In the genomic region with DNA sequence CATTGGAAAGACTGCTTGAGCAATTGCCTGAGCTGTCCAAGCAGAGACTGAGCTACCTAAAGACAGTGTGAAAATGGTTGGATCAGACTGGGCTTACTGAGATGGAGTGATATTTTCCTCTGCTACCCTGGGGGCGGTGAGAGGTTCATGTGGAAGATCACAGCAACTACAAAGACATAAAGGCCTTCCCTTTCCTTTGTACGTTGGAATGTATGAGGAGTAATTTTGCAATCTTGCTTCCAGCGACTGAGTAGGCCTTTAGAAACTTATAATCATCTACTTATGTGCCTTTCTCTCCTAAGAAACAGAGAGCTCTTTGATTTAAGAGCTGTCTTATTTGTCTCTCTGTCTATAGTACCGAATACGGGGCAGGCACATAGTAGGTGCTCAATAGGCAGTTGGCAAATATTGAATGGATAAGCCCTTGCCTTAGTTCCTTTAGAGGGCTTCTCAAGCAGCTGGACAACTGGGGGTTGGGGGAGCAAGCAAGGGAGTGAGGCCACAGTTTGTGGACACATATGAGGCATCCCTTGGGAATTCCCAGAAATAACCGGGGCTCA, we compare ENCODE assay signal across 29 cellular contexts. TPM values are rescaled to one million over a fixed set of nuclear protein-coding genes. Genes with fewer than 3 reads are reported as not detected.
DNase-seq lines count a peak whose midpoint lies in the region; TF ChIP-seq lines count a peak whose summit lies in the region.
"Had no signal": no experiment of that assay in that cellular context is flagged by ENCODE, and none has a peak within 500 bp of the region (broad histone marks: within the 10 kb centered on the region; RNA-seq: fewer than 3 reads in every experiment).

No MANE protein-coding gene starts in this region.

- peak overlapping the region; percentile 99 for H3K27ac ChIP-seq in caudate nucleus (ENCODE audit: low read depth, low read length)
- no peak overlapping the region for H3K27ac ChIP-seq in effector memory CD4-positive, alpha-beta T cell (ENCODE audit: insufficient read depth, low read length, poor library complexity, severe bottlenecking)
- H3K27ac ChIP-seq: ascending aorta, gastroesophageal sphincter, HL-60, ovary, SJSA1, thyroid gland had no signal

- peak overlapping the region; percentile 39 for H3K27ac Mint-ChIP-seq in type B pancreatic cell
- no peak overlapping the region for H3K27ac Mint-ChIP-seq in osteocyte (ENCODE audit: unreplicated experiment)
- H3K27ac Mint-ChIP-seq: activated CD4-positive, alpha-beta T cell treated with anti-CD3 and anti-CD28 coated beads, Interleukin-2, amount 10 ng/mL, durations not matched to agents 24 days and 14 days; activated naive CD4-positive, alpha-beta T cell treated with anti-CD3 and anti-CD28 coated beads, Interleukin-2, amount 50 U/mL, for 24 hours; activated T-helper 17 cell treated with anti-CD3 and anti-CD28 coated beads, Interleukin-2, amount 50 U/mL, for 72 hours; CD8-positive, alpha-beta T cell; natural killer cell; T-helper 17 cell had no signal

- no peaks in the 10 kb centered on the region for H3K4me1 ChIP-seq in effector memory CD4-positive, alpha-beta T cell (ENCODE audit: control insufficient read depth, insufficient read depth, low read length, poor library complexity, severe bottlenecking)
- H3K4me1 ChIP-seq: ascending aorta, gastroesophageal sphincter, SJSA1, thyroid gland had no signal

- H3K9me3 Mint-ChIP-seq in type B pancreatic cell = no peaks in the 10 kb centered on the region
- H3K9me3 Mint-ChIP-seq in osteocyte (ENCODE audit: unreplicated experiment) = no peaks in the 10 kb centered on the region
- H3K9me3 Mint-ChIP-seq: activated CD4-positive, alpha-beta T cell treated with anti-CD3 and anti-CD28 coated beads, Interleukin-2, amount 10 ng/mL, durations not matched to agents 24 days and 14 days; activated naive CD4-positive, alpha-beta T cell treated with anti-CD3 and anti-CD28 coated beads, Interleukin-2, amount 50 U/mL, for 24 hours; activated T-helper 17 cell treated with anti-CD3 and anti-CD28 coated beads, Interleukin-2, amount 50 U/mL, for 72 hours; CD8-positive, alpha-beta T cell; natural killer cell had no signal

- no peak overlapping the region for H3K4me3 ChIP-seq in effector memory CD4-positive, alpha-beta T cell (ENCODE audit: insufficient read depth, low read depth, low read length, poor library complexity, severe bottlenecking)
- H3K4me3 ChIP-seq: ascending aorta, gastroesophageal sphincter, ovary, SJSA1, thyroid gland had no signal

- TF ChIP-seq CTCF in type B pancreatic cell (conservative IDR thresholded peaks at IDR 0.05) = no peak
- no peak for TF ChIP-seq CTCF in osteocyte (IDR thresholded peaks at IDR 0.05)

- H3K4me3 Mint-ChIP-seq in type B pancreatic cell (no peak overlapping the region), osteocyte (ENCODE audit: unreplicated experiment) (no peak overlapping the region)
- H3K4me3 Mint-ChIP-seq: activated CD4-positive, alpha-beta T cell treated with anti-CD3 and anti-CD28 coated beads, Interleukin-2, amount 10 ng/mL, durations not matched to agents 24 days and 14 days; activated naive CD4-positive, alpha-beta T cell treated with anti-CD3 and anti-CD28 coated beads, Interleukin-2, amount 50 U/mL, for 24 hours; activated T-helper 17 cell treated with anti-CD3 and anti-CD28 coated beads, Interleukin-2, amount 50 U/mL, for 72 hours; CD8-positive, alpha-beta T cell; natural killer cell; T-helper 17 cell had no signal

- no peaks in the 10 kb centered on the region for H3K27me3 ChIP-seq in effector memory CD4-positive, alpha-beta T cell (replicated peaks; ENCODE audit: control insufficient read depth, insufficient read depth, low read length, poor library complexity, severe bottlenecking)
- H3K27me3 ChIP-seq: ascending aorta, ovary, SJSA1, thyroid gland had no signal

- peaks cover 15% of the 10 kb centered on the region for H3K4me1 Mint-ChIP-seq in type B pancreatic cell (ENCODE audit: unreplicated experiment)
- no peaks in the 10 kb centered on the region for H3K4me1 Mint-ChIP-seq in osteocyte (ENCODE audit: unreplicated experiment)
- H3K4me1 Mint-ChIP-seq: activated CD4-positive, alpha-beta T cell treated with anti-CD3 and anti-CD28 coated beads, Interleukin-2, amount 10 ng/mL, durations not matched to agents 24 days and 14 days; activated T-helper 17 cell treated with anti-CD3 and anti-CD28 coated beads, Interleukin-2, amount 50 U/mL, for 72 hours had no signal

- no peaks in the 10 kb centered on the region for H3K36me3 ChIP-seq in effector memory CD4-positive, alpha-beta T cell (ENCODE audit: control insufficient read depth, insufficient read depth, low read length)
- H3K36me3 ChIP-seq: ascending aorta, gastroesophageal sphincter, ovary, SJSA1, thyroid gland had no signal

- peak; percentile 18 for DNase-seq in HCEC 1CT
- DNase-seq in caudate nucleus (lab: John Stamatoyannopoulos, UW) = no peak
- peak; percentile 81 for DNase-seq in foreskin melanocyte
- no peak for DNase-seq in type B pancreatic cell (ENCODE audit: extremely low spot score, unreplicated experiment)
- DNase-seq in AML-193 (lab: John Stamatoyannopoulos, UW) = no peak
- no peak for DNase-seq in effector memory CD4-positive, alpha-beta T cell
- DNase-seq in osteocyte (ENCODE audit: extremely low spot score, unreplicated experiment) = no peak
- DNase-seq: activated CD4-positive, alpha-beta T cell treated with anti-CD3 and anti-CD28 coated beads, Interleukin-2, amount 10 ng/mL, durations not matched to agents 24 days and 14 days; CD8-positive, alpha-beta T cell; central memory CD4-positive, alpha-beta T cell; DMS153; hypothalamus; natural killer cell; NCI-H1105; NCI-H1930; NCI-H69; ovary; retina; stimulated activated CD4-positive, alpha-beta T cell treated with anti-CD3 and anti-CD28 coated beads, Interleukin-4, amount 100 ng/mL, for 4 hours; stimulated activated naive CD4-positive, alpha-beta T cell; T-helper 17 cell; thyroid gland had no signal

- H3K27me3 Mint-ChIP-seq in type B pancreatic cell = peaks cover 13% of the 10 kb centered on the region
- peaks cover 21% of the 10 kb centered on the region for H3K27me3 Mint-ChIP-seq in osteocyte (ENCODE audit: unreplicated experiment)
- H3K27me3 Mint-ChIP-seq: activated naive CD4-positive, alpha-beta T cell treated with anti-CD3 and anti-CD28 coated beads, Interleukin-2, amount 50 U/mL, for 24 hours had no signal

- H3K36me3 Mint-ChIP-seq in type B pancreatic cell (no peaks in the 10 kb centered on the region), osteocyte (ENCODE audit: unreplicated experiment) (no peaks in the 10 kb centered on the region)
- H3K36me3 Mint-ChIP-seq: activated naive CD4-positive, alpha-beta T cell treated with anti-CD3 and anti-CD28 coated beads, Interleukin-2, amount 50 U/mL, for 24 hours; CD8-positive, alpha-beta T cell; natural killer cell had no signal

- H3K9me3 ChIP-seq in effector memory CD4-positive, alpha-beta T cell (ENCODE audit: control insufficient read depth, low read length) = no peaks in the 10 kb centered on the region
- H3K9me3 ChIP-seq: ascending aorta, gastroesophageal sphincter, ovary, SJSA1, thyroid gland had no signal

RNA-seq across cellular contexts. Expression of gene HEPACAM, which starts 2.4 kb away (rescaled TPM):
- total RNA-seq in type B pancreatic cell (ENCODE audit: low replicate concordance) = 0.43 TPM in 1 of 2 replicates, not detected in the other
- not detected in 2 replicates for total RNA-seq in osteocyte
- total RNA-seq: activated CD4-positive, alpha-beta T cell treated with anti-CD3 and anti-CD28 coated beads, Interleukin-2, amount 10 ng/mL, durations not matched to agents 24 days and 14 days; activated T-helper 17 cell treated with anti-CD3 and anti-CD28 coated beads, Interleukin-2, amount 50 U/mL, for 72 hours; ascending aorta; CD8-positive, alpha-beta T cell; natural killer cell; SJSA1; T-helper 17 cell had no signal

RNA-seq across cellular contexts. Expression of gene CCDC15, which starts 15.7 kb away (rescaled TPM):
- 1.5 and 3.2 TPM in 2 replicates for total RNA-seq in type B pancreatic cell (ENCODE audit: low replicate concordance)
- 1.3 and 1.8 TPM in 2 replicates for total RNA-seq in osteocyte
- total RNA-seq: ascending aorta had no signal

RNA-seq across cellular contexts. Expression of gene HEPN1, which starts 19.2 kb away (rescaled TPM):
- total RNA-seq in type B pancreatic cell (ENCODE audit: low replicate concordance) (not detected in 2 replicates), osteocyte (not detected in 2 replicates)
- total RNA-seq: activated CD4-positive, alpha-beta T cell treated with anti-CD3 and anti-CD28 coated beads, Interleukin-2, amount 10 ng/mL, durations not matched to agents 24 days and 14 days; activated T-helper 17 cell treated with anti-CD3 and anti-CD28 coated beads, Interleukin-2, amount 50 U/mL, for 72 hours; ascending aorta; CD8-positive, alpha-beta T cell; liver; natural killer cell; SJSA1; T-helper 17 cell; thyroid gland had no signal

RNA-seq across cellular contexts. Expression of gene ROBO4, which starts 40.6 kb away (rescaled TPM):
- total RNA-seq in type B pancreatic cell (ENCODE audit: low replicate concordance) (not detected in 2 replicates), osteocyte (0.56 TPM in 1 of 2 replicates, not detected in the other)
- total RNA-seq: activated CD4-positive, alpha-beta T cell treated with anti-CD3 and anti-CD28 coated beads, Interleukin-2, amount 10 ng/mL, durations not matched to agents 24 days and 14 days; activated T-helper 17 cell treated with anti-CD3 and anti-CD28 coated beads, Interleukin-2, amount 50 U/mL, for 72 hours; CD8-positive, alpha-beta T cell; natural killer cell; T-helper 17 cell had no signal

Comparison
In these comparisons a context has a peak if more than half of its experiments do, and no peak if none do; other contexts are left out.
1. DNase-seq: peak in HCEC 1CT (single experiment) and foreskin melanocyte (single experiment); none in caudate nucleus (0 of 61), type B pancreatic cell (single experiment), AML-193 (0 of 2), effector memory CD4-positive, alpha-beta T cell (0 of 3) and osteocyte (single experiment).